ENCODE assay signal across 21 cellular contexts in genomic region chr7:1264345-1265280, GRCh38. TPM values are rescaled to one million over a fixed set of nuclear protein-coding genes. Genes with fewer than 3 reads are reported as not detected.
DNase-seq lines count a peak whose midpoint lies in the region; ATAC-seq, FAIRE-seq and TF ChIP-seq lines count a peak whose summit lies in the region.
"Had no signal": no experiment of that assay in that cellular context is flagged by ENCODE, and none has a peak within 500 bp of the region (broad histone marks: within the 10 kb centered on the region; RNA-seq: fewer than 3 reads in every experiment).

No MANE protein-coding gene starts in this region.

- intact Hi-C loops in right lobe of liver (cut with DNase I) (no loop called here), HepG2 (cut with micrococcal nuclease; ENCODE audit: unreplicated experiment) (no loop called here), psoas muscle (cut with DNase I) (no loop called here)

- no peaks in the 10 kb centered on the region for H3K4me1 ChIP-seq in right lobe of liver
- no peaks in the 10 kb centered on the region for H3K4me1 ChIP-seq in HepG2 (ENCODE audit: insufficient read depth, low read length)
- H3K4me1 ChIP-seq in psoas muscle = no peaks in the 10 kb centered on the region
- H3K4me1 ChIP-seq: A549, Caco-2 had no signal

- H3K27me3 Mint-ChIP-seq in effector memory CD8-positive, alpha-beta T cell = peaks cover 43 to 82% of the 10 kb centered on the region in 2 donors

- 64% methylated on average over 7 of the region's 30 CpGs for WGBS in right lobe of liver (ENCODE audit: insufficient coverage, low coverage, low lambda C conversion rate, missing lambda C conversion rate)
- WGBS in HepG2 (ENCODE audit: low lambda C conversion rate) = 7% methylated on average over 10 of the region's 30 CpGs
- 62 to 70% (median 65%) methylated on average over 29 to 30 of the region's 30 CpGs for WGBS in psoas muscle, 3 donors

- TF ChIP-seq EP300 in HepG2 (IDR thresholded peaks at IDR 0.05; ENCODE audit: low read depth in 2 of 2, low read length in 2 of 2) (no peak), HepG2 (CRISPR knock-in tag; IDR thresholded peaks at IDR 0.05; ENCODE audit: borderline replicate concordance) (no peak)

- TF ChIP-seq POLR2A in right lobe of liver (IDR thresholded peaks at IDR 0.05) (no peak), HepG2 (IDR thresholded peaks at IDR 0.05; ENCODE audit: insufficient read depth in 1 of 2, low read depth in 2 of 2, low read length in 2 of 2) (no peak)

- CTCF ChIA-PET in HepG2 (lab: Yijun Ruan, JAX; ENCODE audit: low intra/inter-chr PET ratio, low total read pairs) = no interaction called here

- no peak overlapping the region for H2AFZ ChIP-seq in HepG2 (ENCODE audit: low read length)

- no peaks in the 10 kb centered on the region for H3K79me2 ChIP-seq in HepG2 (ENCODE audit: insufficient read depth, low read length)

- H3K4me1 Mint-ChIP-seq in effector memory CD8-positive, alpha-beta T cell (ENCODE audit: low read depth in 2 of 2) = no peaks in the 10 kb centered on the region

- H3K9ac ChIP-seq in HepG2 (ENCODE audit: insufficient read depth, low read depth, low read length) = no peak overlapping the region

- TF ChIP-seq CTCF in right lobe of liver (IDR thresholded peaks at IDR 0.05) (no peak), HepG2 (CRISPR knock-in tag; IDR thresholded peaks at IDR 0.05) (no peak), psoas muscle (IDR thresholded peaks at IDR 0.05) (no peak), WERI-Rb-1 (IDR thresholded peaks at IDR 0.05; ENCODE audit: low read depth, low read length) (no peak)

- no peaks in the 10 kb centered on the region for H3K9me3 Mint-ChIP-seq in effector memory CD8-positive, alpha-beta T cell
- H3K9me3 Mint-ChIP-seq: CD4-positive, alpha-beta T cell had no signal

- ATAC-seq in right lobe of liver (no peak), HepG2 (no peak), psoas muscle (no peak)
- no peak for ATAC-seq in effector memory CD8-positive, alpha-beta T cell (replicated peaks)
- ATAC-seq: A549 had no signal

- H3K4me2 ChIP-seq in HepG2 (ENCODE audit: low read depth, low read length) = no peak overlapping the region
- H3K4me2 ChIP-seq: A549 had no signal

- no TSS peak for BruUV-seq in HepG2 (replicated peaks; lab: Mats Ljungman, UMichigan)

- H3K36me3 ChIP-seq in right lobe of liver (no peaks in the 10 kb centered on the region), HepG2 (replicated peaks in 1 of 2; ENCODE audit: control insufficient read depth in 1 of 2, insufficient read depth in 2 of 2, low read length in 2 of 2) (no peaks in the 10 kb centered on the region), psoas muscle (ENCODE audit: insufficient read depth in 1 of 2, low read depth in 1 of 2) (no peaks in the 10 kb centered on the region), WERI-Rb-1 (no peaks in the 10 kb centered on the region)

- in situ Hi-C loops in HepG2 (cut with HindIII; ENCODE audit: extremely low pct_ligation_motif_present, low pct_unique_long_range_greater_than_20kb) = no loop called here

- no peaks in the 10 kb centered on the region for H3K9me3 ChIP-seq in right lobe of liver
- no peaks in the 10 kb centered on the region for H3K9me3 ChIP-seq in HepG2 (ENCODE audit: low read length)
- no peaks in the 10 kb centered on the region for H3K9me3 ChIP-seq in psoas muscle
- no peaks in the 10 kb centered on the region for H3K9me3 ChIP-seq in WERI-Rb-1 (ENCODE audit: severe bottlenecking)
- H3K9me3 ChIP-seq: A549, Caco-2 had no signal

- H3K27ac ChIP-seq in right lobe of liver = no peak overlapping the region
- no peak overlapping the region for H3K27ac ChIP-seq in HepG2 (ENCODE audit: extremely low read length, insufficient read depth, low read length)
- no peak overlapping the region for H3K27ac ChIP-seq in psoas muscle
- H3K27ac ChIP-seq in WERI-Rb-1 = no peak overlapping the region
- H3K27ac ChIP-seq: 22Rv1, A549, C4-2B had no signal

- peak; percentile 8 for DNase-seq in activated naive CD4-positive, alpha-beta T cell treated with anti-CD3 and anti-CD28 coated beads, Interleukin-2, amount 50 U/mL, for 16 hours
- DNase-seq in activated naive CD4-positive, alpha-beta T cell (lab: John Stamatoyannopoulos, UW) = no peak
- DNase-seq in right lobe of liver (peak in 2 of 3 donors; percentile 13 to 40), HepG2 (ENCODE audit: low spot score) (no peak), psoas muscle (peak; percentile 4 to 36), WERI-Rb-1 (no peak)
- no peak for DNase-seq in effector memory CD8-positive, alpha-beta T cell
- DNase-seq: AML-193; Caco-2; CD4-positive, alpha-beta T cell; GDM1; GOT3; H7 had no signal

- FAIRE-seq in HepG2 (lab: Jason Lieb, UNC) = no peak
- FAIRE-seq: A549, D721Med, GM12892, GM18507 had no signal

- no peak overlapping the region for H3K27ac Mint-ChIP-seq in effector memory CD8-positive, alpha-beta T cell
- H3K27ac Mint-ChIP-seq: CD4-positive, alpha-beta T cell had no signal

- H3K27me3 ChIP-seq in right lobe of liver (no peaks in the 10 kb centered on the region), HepG2 (ENCODE audit: control insufficient read depth in 1 of 2, insufficient read depth in 2 of 2, low read length in 2 of 2) (peaks cover 15 to 84% of the 10 kb centered on the region in 2 experiments; a peak in 4 of 5 replicates), psoas muscle (ENCODE audit: insufficient read depth in 3 of 3, low read length in 2 of 3) (peaks cover 2 to 66% (median 23%) of the 10 kb centered on the region in 3 donors), WERI-Rb-1 (ENCODE audit: insufficient read depth, low read depth, severe bottlenecking) (no peaks in the 10 kb centered on the region)

- no peaks in the 10 kb centered on the region for H4K20me1 ChIP-seq in HepG2 (ENCODE audit: insufficient read depth, low read length)

- H3K4me3 Mint-ChIP-seq in effector memory CD8-positive, alpha-beta T cell = no peak overlapping the region
- H3K4me3 Mint-ChIP-seq: CD4-positive, alpha-beta T cell had no signal

- H3K36me3 Mint-ChIP-seq in effector memory CD8-positive, alpha-beta T cell (ENCODE audit: insufficient read depth) = no peaks in the 10 kb centered on the region

- H3K4me3 ChIP-seq in right lobe of liver (no peak overlapping the region), HepG2 (replicated peaks in 1 of 3; ENCODE audit: insufficient read depth in 1 of 3, low read depth in 2 of 3, low read length in 3 of 3) (no peak overlapping the region), psoas muscle (no peak overlapping the region), WERI-Rb-1 (ENCODE audit: low read depth, low read length) (no peak overlapping the region)
- H3K4me3 ChIP-seq: A549 had no signal

- TF ChIP-seq RAD21 in HepG2 (CRISPR knock-in tag; IDR thresholded peaks at IDR 0.05) = no peak

- POLR2A ChIA-PET in HepG2 (lab: Yijun Ruan, JAX) = no interaction called here

TF ChIP-seq in HepG2, 621 proteins besides CTCF, POLR2A, EP300 and RAD21:
- TF ChIP-seq NFATC3 (CRISPR knock-in tag; IDR thresholded peaks at IDR 0.05) = no peak
- TF ChIP-seq NFKB2 (CRISPR knock-in tag; IDR thresholded peaks at IDR 0.05; ENCODE audit: borderline replicate concordance) = no peak
- TF ChIP-seq ZFP37 (CRISPR knock-in tag; IDR thresholded peaks at IDR 0.05; ENCODE audit: borderline replicate concordance) = no peak
- TF ChIP-seq TBX3 (IDR thresholded peaks at IDR 0.05; ENCODE audit: borderline replicate concordance) = no peak
- no peak for TF ChIP-seq CCDC6 (CRISPR knock-in tag; IDR thresholded peaks at IDR 0.05)
- TF ChIP-seq TEF (CRISPR knock-in tag; IDR thresholded peaks at IDR 0.05) = no peak
- no peak for TF ChIP-seq ZNF605 (CRISPR knock-in tag; IDR thresholded peaks at IDR 0.05)

RNA-seq across cellular contexts. Expression of gene UNCX, which starts 31.9 kb away (rescaled TPM):
- total RNA-seq in right lobe of liver = not detected
- total RNA-seq in HepG2 (2016; rRNA removed; fragmentation: Illumina TruSeq; extraction: Trizol) = not detected in 2 replicates
- not detected in 2 replicates for total RNA-seq in HepG2 (2016; cell fraction: cytosol; rRNA removed; fragmentation: Illumina TruSeq; extraction: Trizol; ENCODE audit: low read depth)
- not detected in 2 replicates for total RNA-seq in HepG2 (2016; cell fraction: insoluble cytoplasmic fraction; rRNA removed; fragmentation: Illumina TruSeq; extraction: Trizol)
- not detected in 2 replicates for total RNA-seq in HepG2 (2016; cell fraction: membrane; rRNA removed; fragmentation: Illumina TruSeq; extraction: Trizol)
- not detected in 2 replicates for total RNA-seq in HepG2 (2016; cell fraction: nucleus; rRNA removed; fragmentation: Illumina TruSeq; extraction: Trizol)
- polyA plus RNA-seq in HepG2 (2011; rRNA removed) = not detected in 2 replicates
- not detected in 2 replicates for polyA plus RNA-seq in HepG2 (2011; cell fraction: cytosol; rRNA removed)
- polyA plus RNA-seq in HepG2 (2011; cell fraction: nucleus; rRNA removed) = not detected in 2 replicates
- polyA plus RNA-seq in HepG2 (2012) = not detected in 2 replicates
- polyA plus RNA-seq in HepG2 (2016; cell fraction: cytosol; fragmentation: Illumina TruSeq; extraction: Trizol; ENCODE audit: low read depth) = not detected in 2 replicates
- polyA plus RNA-seq in HepG2 (2016; cell fraction: insoluble cytoplasmic fraction; fragmentation: Illumina TruSeq; extraction: Trizol; ENCODE audit: low read depth) = not detected in 2 replicates
- polyA plus RNA-seq in HepG2 (2016; cell fraction: membrane; fragmentation: Illumina TruSeq; extraction: Trizol; ENCODE audit: low read depth) = not detected in 2 replicates
- not detected in 2 replicates for polyA plus RNA-seq in HepG2 (2016; cell fraction: nucleus; fragmentation: Illumina TruSeq; extraction: Trizol; ENCODE audit: insufficient read depth, low read depth)
- polyA minus RNA-seq in HepG2 (2011; rRNA and poly(A)+ RNA removed; ENCODE audit: low replicate concordance) = not detected in 2 replicates
- not detected in 2 replicates for polyA minus RNA-seq in HepG2 (2011; cell fraction: cytosol; rRNA and poly(A)+ RNA removed)
- polyA minus RNA-seq in HepG2 (2011; cell fraction: nucleus; rRNA and poly(A)+ RNA removed) = not detected in 2 replicates
- total RNA-seq in psoas muscle = not detected
- not detected for polyA plus RNA-seq in psoas muscle
- total RNA-seq: Caco-2; CD4-positive, alpha-beta T cell; Daoy; H7 had no signal
- polyA plus RNA-seq: A549, BJ had no signal

Comparison
In these comparisons a context has a peak if more than half of its experiments do, and no peak if none do; other contexts are left out.
1. DNase-seq: peak in activated naive CD4-positive, alpha-beta T cell treated with anti-CD3 and anti-CD28 coated beads, Interleukin-2, amount 50 U/mL, for 16 hours (single experiment), right lobe of liver (2 of 3) and psoas muscle (2 of 2); none in activated naive CD4-positive, alpha-beta T cell (0 of 4), HepG2 (single experiment), WERI-Rb-1 (single experiment) and effector memory CD8-positive, alpha-beta T cell (0 of 3).